In the genomic region with DNA sequence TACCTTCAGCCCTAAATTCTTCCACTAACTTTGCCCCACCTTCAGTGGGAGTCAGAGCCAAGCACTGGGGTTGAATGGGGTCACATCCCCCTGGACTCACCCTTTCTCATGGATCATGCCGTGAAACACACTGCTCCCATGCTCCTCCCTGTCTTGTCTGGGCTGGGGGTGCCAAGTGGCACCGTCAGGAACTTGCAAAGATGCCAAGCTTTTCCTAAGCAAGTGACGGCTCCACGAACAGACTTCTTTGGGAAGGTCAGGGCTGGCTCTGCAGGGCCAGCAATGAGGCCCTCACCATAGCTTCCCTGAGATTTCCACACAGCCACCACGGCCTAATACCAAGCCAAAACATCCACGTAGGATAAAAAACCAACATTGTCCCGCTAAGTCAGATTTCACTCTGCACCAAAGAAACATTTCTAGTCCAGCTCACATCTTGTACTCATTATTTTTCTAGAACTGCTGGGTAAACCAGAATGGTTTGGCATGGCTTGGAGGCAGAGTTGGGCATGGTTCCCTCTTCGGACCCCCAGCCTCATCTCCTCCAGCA, we compare ENCODE assay signal across 21 cellular contexts.
"Had no signal": no experiment of that assay in that cellular context is flagged by ENCODE, and none has a peak within 500 bp of the region (broad histone marks: within the 10 kb centered on the region; RNA-seq: fewer than 3 reads in every experiment).

No MANE protein-coding gene starts in this region.

- H3K4me3 Mint-ChIP-seq: dendritic cell treated with granulocyte-macrophage colony-stimulating factor and Interleukin-4, amounts not matched to agents 40 ng/mL and 50 ng/mL, for 4 days; effector memory CD8-positive, alpha-beta T cell; naive thymus-derived CD8-positive, alpha-beta T cell; type B pancreatic cell had no signal

- ATAC-seq: effector memory CD8-positive, alpha-beta T cell; naive thymus-derived CD8-positive, alpha-beta T cell had no signal

- H3K9me3 Mint-ChIP-seq: dendritic cell treated with granulocyte-macrophage colony-stimulating factor and Interleukin-4, amounts not matched to agents 40 ng/mL and 50 ng/mL, for 4 days; effector memory CD8-positive, alpha-beta T cell; naive thymus-derived CD8-positive, alpha-beta T cell; type B pancreatic cell had no signal

- H3K27me3 ChIP-seq: esophagus muscularis mucosa, heart left ventricle, ovary, right atrium auricular region, sigmoid colon, stomach, thyroid gland had no signal

- H3K27ac Mint-ChIP-seq: dendritic cell treated with granulocyte-macrophage colony-stimulating factor and Interleukin-4, amounts not matched to agents 40 ng/mL and 50 ng/mL, for 4 days; effector memory CD8-positive, alpha-beta T cell; type B pancreatic cell had no signal

- H3K27ac ChIP-seq: epithelial cell of prostate, esophagus muscularis mucosa, heart left ventricle, left ventricle myocardium inferior, ovary, right atrium auricular region, sigmoid colon, stomach, thyroid gland had no signal

- DNase-seq: cerebellar nuclear complex; effector memory CD8-positive, alpha-beta T cell; heart left ventricle; hippocampal formation; kidney glomerular epithelial cell; left ventricle myocardium inferior; naive thymus-derived CD8-positive, alpha-beta T cell; ovary; sigmoid colon; stimulated activated CD4-positive, alpha-beta T cell treated with anti-CD3 and anti-CD28 coated beads, Interleukin-2, amount 100 ng/mL, for 24 hours; stimulated activated CD4-positive, alpha-beta T cell treated with anti-CD3 and anti-CD28 coated beads, Interleukin-4, amount 100 ng/mL, for 4 hours; stimulated activated naive CD4-positive, alpha-beta T cell; stomach; thyroid gland had no signal

- H3K36me3 ChIP-seq: esophagus muscularis mucosa, heart left ventricle, left ventricle myocardium inferior, ovary, right atrium auricular region, sigmoid colon, stomach, thyroid gland had no signal

- H3K4me3 ChIP-seq: esophagus muscularis mucosa, heart left ventricle, left ventricle myocardium inferior, lung, ovary, right atrium auricular region, sigmoid colon, skin epidermis, stomach, thyroid gland had no signal

- H3K4me1 Mint-ChIP-seq: naive thymus-derived CD8-positive, alpha-beta T cell had no signal

- H3K9me3 ChIP-seq: esophagus muscularis mucosa, heart left ventricle, left ventricle myocardium inferior, ovary, right atrium auricular region, sigmoid colon, stomach, thyroid gland had no signal

- H3K36me3 Mint-ChIP-seq: naive thymus-derived CD8-positive, alpha-beta T cell; type B pancreatic cell had no signal

- H3K27me3 Mint-ChIP-seq: dendritic cell treated with granulocyte-macrophage colony-stimulating factor and Interleukin-4, amounts not matched to agents 40 ng/mL and 50 ng/mL, for 4 days; effector memory CD8-positive, alpha-beta T cell had no signal
